Comparison of ENCODE assay signal across 15 cellular contexts in genomic region chr3:53181024-53181371, GRCh38. TPM values are rescaled to one million over a fixed set of nuclear protein-coding genes. Genes with fewer than 3 reads are reported as not detected.
DNase-seq lines count a peak whose midpoint lies in the region; ATAC-seq lines count a peak whose summit lies in the region.
"Had no signal": no experiment of that assay in that cellular context is flagged by ENCODE, and none has a peak within 500 bp of the region (broad histone marks: within the 10 kb centered on the region; RNA-seq: fewer than 3 reads in every experiment).

No MANE protein-coding gene starts in this region.

- ATAC-seq in GM18870 (IDR thresholded peaks at IDR 0.05; ENCODE audit: unreplicated experiment): peak; percentile 3
- peak; percentile 10 for ATAC-seq in GM21576 (IDR thresholded peaks at IDR 0.05; ENCODE audit: unreplicated experiment)
- peak; percentile 17 for ATAC-seq in HG03139 (IDR thresholded peaks at IDR 0.05; ENCODE audit: unreplicated experiment)
- ATAC-seq in naive B cell (ENCODE audit: low read depth in 2 of 2): no peak
- no peak for ATAC-seq in HG03571 (IDR thresholded peaks at IDR 0.05; ENCODE audit: unreplicated experiment)
- ATAC-seq in activated CD8-positive, alpha-beta T cell treated with anti-CD3 and anti-CD28 coated beads, Interleukin-2, amount 10 ng/mL, durations not matched to agents 7 days and 5 days: no peak

- H3K36me3 Mint-ChIP-seq in naive B cell: peaks cover 0 to 22% of the 10 kb centered on the region in 2 donors
- peaks cover 11% of the 10 kb centered on the region for H3K36me3 Mint-ChIP-seq in activated CD8-positive, alpha-beta T cell treated with anti-CD3 and anti-CD28 coated beads, Interleukin-2, amount 10 ng/mL, durations not matched to agents 7 days and 5 days (ENCODE audit: low read depth)
- H3K36me3 Mint-ChIP-seq: neural progenitor cell had no signal

- POLR2A ChIA-PET in activated CD8-positive, alpha-beta T cell treated with anti-CD3 and anti-CD28 coated beads, Interleukin-2, amount 10 ng/mL, durations not matched to agents 7 days and 5 days (lab: Charles Lee): no interaction called here

- no peaks in the 10 kb centered on the region for H3K9me3 Mint-ChIP-seq in naive B cell
- H3K9me3 Mint-ChIP-seq in activated CD8-positive, alpha-beta T cell treated with anti-CD3 and anti-CD28 coated beads, Interleukin-2, amount 10 ng/mL, durations not matched to agents 7 days and 5 days (ENCODE audit: insufficient read depth): no peaks in the 10 kb centered on the region
- H3K9me3 Mint-ChIP-seq: activated naive CD4-positive, alpha-beta T cell treated with anti-CD3 and anti-CD28 coated beads, Interleukin-2, amount 50 U/mL, for 24 hours; neural progenitor cell had no signal

- CTCF ChIA-PET in activated CD8-positive, alpha-beta T cell treated with anti-CD3 and anti-CD28 coated beads, Interleukin-2, amount 10 ng/mL, durations not matched to agents 7 days and 5 days (lab: Charles Lee): no interaction called here

- H3K4me1 Mint-ChIP-seq in naive B cell: peaks cover 33 to 52% (median 48%) of the 10 kb centered on the region in 3 donors
- peaks cover 2% of the 10 kb centered on the region for H3K4me1 Mint-ChIP-seq in activated CD8-positive, alpha-beta T cell treated with anti-CD3 and anti-CD28 coated beads, Interleukin-2, amount 10 ng/mL, durations not matched to agents 7 days and 5 days (ENCODE audit: low read depth)
- H3K4me1 Mint-ChIP-seq: activated naive CD4-positive, alpha-beta T cell treated with anti-CD3 and anti-CD28 coated beads, Interleukin-2, amount 50 U/mL, for 24 hours had no signal

- H3K27me3 Mint-ChIP-seq in naive B cell: no peaks in the 10 kb centered on the region
- H3K27me3 Mint-ChIP-seq in activated CD8-positive, alpha-beta T cell treated with anti-CD3 and anti-CD28 coated beads, Interleukin-2, amount 10 ng/mL, durations not matched to agents 7 days and 5 days (ENCODE audit: low read depth): no peaks in the 10 kb centered on the region
- H3K27me3 Mint-ChIP-seq: activated naive CD4-positive, alpha-beta T cell treated with anti-CD3 and anti-CD28 coated beads, Interleukin-2, amount 50 U/mL, for 24 hours had no signal

- peak overlapping the region in 7 of 8 donors; percentile 63 to 87 (median 82) for H3K4me3 Mint-ChIP-seq in naive B cell
- no peak overlapping the region for H3K4me3 Mint-ChIP-seq in activated CD8-positive, alpha-beta T cell treated with anti-CD3 and anti-CD28 coated beads, Interleukin-2, amount 10 ng/mL, durations not matched to agents 7 days and 5 days
- H3K4me3 Mint-ChIP-seq: activated naive CD4-positive, alpha-beta T cell treated with anti-CD3 and anti-CD28 coated beads, Interleukin-2, amount 50 U/mL, for 24 hours; neural progenitor cell had no signal

- DNase-seq in naive B cell: no peak
- no peak for DNase-seq in T-helper 9 cell
- no peak for DNase-seq in activated CD8-positive, alpha-beta T cell treated with anti-CD3 and anti-CD28 coated beads, Interleukin-2, amount 10 ng/mL, durations not matched to agents 7 days and 5 days
- no peak for DNase-seq in activated gamma-delta T cell (lab: John Stamatoyannopoulos, UW)
- DNase-seq: mesenchymal stem cell; NCI-H2029; NCI-H774; right lobe of liver; stimulated activated naive CD4-positive, alpha-beta T cell treated with Interleukin-2 at 50 U/mL for 16 hours had no signal

- peak overlapping the region in 5 of 6 donors; percentile 24 to 90 (median 49) for H3K27ac Mint-ChIP-seq in naive B cell
- no peak overlapping the region for H3K27ac Mint-ChIP-seq in activated CD8-positive, alpha-beta T cell treated with anti-CD3 and anti-CD28 coated beads, Interleukin-2, amount 10 ng/mL, durations not matched to agents 7 days and 5 days
- H3K27ac Mint-ChIP-seq: activated naive CD4-positive, alpha-beta T cell treated with anti-CD3 and anti-CD28 coated beads, Interleukin-2, amount 50 U/mL, for 24 hours; neural progenitor cell had no signal

RNA-seq across cellular contexts. Expression of gene PRKCD, which starts 20.0 kb away (rescaled TPM):
- polyA plus RNA-seq in naive B cell (ENCODE audit: low read depth in 6 of 6): 10 to 100 TPM; 22.2 to 53.0 (median 31.6) TPM
- 10 to 100 TPM; 19.5 to 20.5 TPM for total RNA-seq in activated CD8-positive, alpha-beta T cell treated with anti-CD3 and anti-CD28 coated beads, Interleukin-2, amount 10 ng/mL, durations not matched to agents 7 days and 5 days

RNA-seq across cellular contexts. Expression of gene RFT1, which starts 50.8 kb away (rescaled TPM):
- 10 to 100 TPM; 16.9 to 26.7 (median 22.5) TPM for polyA plus RNA-seq in naive B cell (ENCODE audit: low read depth in 6 of 6)
- 10 to 100 TPM; 31.7 to 32.3 TPM for total RNA-seq in activated CD8-positive, alpha-beta T cell treated with anti-CD3 and anti-CD28 coated beads, Interleukin-2, amount 10 ng/mL, durations not matched to agents 7 days and 5 days

Comparison
In these comparisons a context has a peak if more than half of its experiments do, and no peak if none do; other contexts are left out.
1. ATAC-seq: peak in GM18870 (single experiment), GM21576 (single experiment) and HG03139 (single experiment); none in naive B cell (0 of 2), HG03571 (single experiment) and activated CD8-positive, alpha-beta T cell treated with anti-CD3 and anti-CD28 coated beads, Interleukin-2, amount 10 ng/mL, durations not matched to agents 7 days and 5 days (single experiment).